Comparison of ENCODE assay signal across 11 cellular contexts in genomic region chr9:94370266-94370665, GRCh38. TPM values are rescaled to one million over a fixed set of nuclear protein-coding genes. Genes with fewer than 3 reads are reported as not detected.
"Had no signal": no experiment of that assay in that cellular context is flagged by ENCODE, and none has a peak within 500 bp of the region (broad histone marks: within the 10 kb centered on the region; RNA-seq: fewer than 3 reads in every experiment).

No MANE protein-coding gene starts in this region.

RNA-seq across cellular contexts. Expression of gene NUTM2F, which starts 41.8 kb away (rescaled TPM):
- total RNA-seq: stomach, subcutaneous adipose tissue, temporal lobe, thoracic aorta, thyroid gland, upper lobe of left lung, upper lobe of right lung, ureter, urinary bladder, uterus, vagina had no signal
